9 cellular contexts compared by ENCODE assay signal in the genomic region with DNA sequence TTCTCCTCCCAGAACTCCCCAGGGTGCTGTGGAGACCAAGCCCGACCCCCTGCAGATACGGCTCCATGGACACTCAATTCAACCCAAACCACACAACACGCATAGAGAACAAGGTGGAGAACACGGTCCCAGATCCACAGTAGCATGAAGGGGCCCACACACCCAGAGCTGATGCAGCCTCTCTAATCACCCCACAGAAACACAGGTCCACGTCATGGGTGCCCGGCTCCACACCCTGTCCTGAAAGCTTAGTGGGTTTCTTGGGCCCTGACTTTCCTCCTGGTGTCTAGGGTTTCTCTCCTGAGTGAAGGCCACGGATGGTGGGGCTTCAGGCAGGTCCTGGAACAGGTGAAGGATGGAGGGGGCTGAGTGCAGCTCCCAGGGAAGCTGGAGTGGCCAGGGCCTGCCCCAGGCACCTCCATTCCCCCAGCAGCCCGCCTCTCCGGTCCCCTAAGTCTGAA. TPM values are rescaled to one million over a fixed set of nuclear protein-coding genes. Genes with fewer than 3 reads are reported as not detected.
DNase-seq lines count a peak whose midpoint lies in the region; ATAC-seq and TF ChIP-seq lines count a peak whose summit lies in the region.
"Had no signal": no experiment of that assay in that cellular context is flagged by ENCODE, and none has a peak within 500 bp of the region (broad histone marks: within the 10 kb centered on the region; RNA-seq: fewer than 3 reads in every experiment).

No MANE protein-coding gene starts in this region.

- H2AFZ ChIP-seq in IMR-90 (replicated peaks; ENCODE audit: low read length, poor library complexity) (peak overlapping the region; percentile 28), trophoblast cell (ENCODE audit: insufficient read depth, low read length, poor library complexity) (peak overlapping the region; percentile 11)

- H2BK12ac ChIP-seq in trophoblast cell (ENCODE audit: low read length), result no peak overlapping the region

- H3K4ac ChIP-seq in IMR-90 (ENCODE audit: low read depth, low read length), result no peak overlapping the region
- H3K4ac ChIP-seq in trophoblast cell (ENCODE audit: low read depth, low read length), result no peak overlapping the region

- peaks cover 20 to 36% (median 29%) of the 10 kb centered on the region in 4 donors for H3K4me1 Mint-ChIP-seq in CD4-positive, alpha-beta memory T cell

- H3K36me3 Mint-ChIP-seq in CD4-positive, alpha-beta memory T cell, result peaks cover 0 to 1% of the 10 kb centered on the region in 2 donors

- H2AK9ac ChIP-seq in IMR-90 (replicated peaks; ENCODE audit: low read depth, low read length, poor library complexity), result no peak overlapping the region

- H3K27ac ChIP-seq in CD4-positive, alpha-beta memory T cell (ENCODE audit: low read depth, low read length), result peak overlapping the region; percentile 57
- H3K27ac ChIP-seq in IMR-90 (ENCODE audit: insufficient read depth, low read length) (no peak overlapping the region), colonic mucosa (peak overlapping the region; percentile 46), trophoblast cell (ENCODE audit: low read depth, low read length) (no peak overlapping the region)

- no peak overlapping the region for H2BK15ac ChIP-seq in IMR-90 (ENCODE audit: low read depth, low read length)

- no peak for TF ChIP-seq POLR2A in IMR-90 (IDR thresholded peaks at IDR 0.05; ENCODE audit: low read depth, low read length)

- H2BK5ac ChIP-seq in IMR-90 (ENCODE audit: low read depth, low read length, poor library complexity, severe bottlenecking) (no peak overlapping the region), trophoblast cell (ENCODE audit: low read depth, low read length, poor library complexity) (no peak overlapping the region)

- WGBS in IMR-90 (ENCODE audit: extremely low coverage in 2 of 2, insufficient read length in 1 of 2), 2 experiments, result 100% methylated on average over 1 of the region's 9 CpGs; no CpG with 5 or more reads in 1 of the 2 experiments
- WGBS in trophoblast cell (ENCODE audit: extremely low coverage, insufficient coverage, insufficient read length), result no CpG with 5 or more reads among the region's 9 CpGs

- H4K20me1 ChIP-seq in IMR-90 (ENCODE audit: insufficient read depth, low read length), result no peaks in the 10 kb centered on the region

- no peak overlapping the region; a peak in 1 of 4 replicates for H4K8ac ChIP-seq in IMR-90 (ENCODE audit: low read depth in 2 of 2, low read length in 2 of 2)
- H4K8ac ChIP-seq in trophoblast cell (ENCODE audit: low read depth, low read length), result no peak overlapping the region

- no peak overlapping the region for H2BK20ac ChIP-seq in IMR-90 (ENCODE audit: low read depth, low read length)

- peaks cover 25% of the 10 kb centered on the region for H3K4me1 ChIP-seq in CD4-positive, alpha-beta memory T cell (ENCODE audit: insufficient read depth, low read length)
- peaks cover 5% of the 10 kb centered on the region; the same call in 1 of the 2 replicates for H3K4me1 ChIP-seq in IMR-90 (ENCODE audit: control insufficient read depth, insufficient read depth, low read length)
- H3K4me1 ChIP-seq in colonic mucosa, result peaks cover 16% of the 10 kb centered on the region
- H3K4me1 ChIP-seq in trophoblast cell (ENCODE audit: control insufficient read depth in 1 of 2, insufficient read depth in 2 of 2, low read length in 2 of 2), result peaks cover 5 to 17% of the 10 kb centered on the region in 2 experiments

- no peaks in the 10 kb centered on the region for H3K27me3 Mint-ChIP-seq in CD4-positive, alpha-beta memory T cell

- TF ChIP-seq RAD21 in IMR-90 (IDR thresholded peaks at IDR 0.05; ENCODE audit: low read length), result no peak

- H4K91ac ChIP-seq in IMR-90 (ENCODE audit: insufficient read depth, low read depth, low read length) (no peak overlapping the region), trophoblast cell (ENCODE audit: low read depth, low read length) (peak overlapping the region; percentile 59)

- POLR2A ChIA-PET in CD4-positive, alpha-beta memory T cell (lab: Charles Lee; ENCODE audit: partially characterized antibody), result interaction anchor here (1.8 to 2.6 kb wide), 2 partner anchors 43 to 91 kb away, joined by 5 to 13 read pairs; a partner anchor contains a TSS
- POLR2A ChIA-PET in IMR-90 (lab: Charles Lee; ENCODE audit: unreplicated experiment), result no interaction called here

- H3K9me1 ChIP-seq in IMR-90 (ENCODE audit: insufficient read depth, low read length), result no peaks in the 10 kb centered on the region

- dilution Hi-C loops in IMR-90 (cut with HindIII; ENCODE audit: low sequenced_read_pairs, unreplicated experiment), result no loop called here

- H3K36me3 ChIP-seq in CD4-positive, alpha-beta memory T cell (ENCODE audit: insufficient read depth, low read length), result no peaks in the 10 kb centered on the region
- H3K36me3 ChIP-seq in IMR-90 (ENCODE audit: control insufficient read depth, insufficient read depth, low read length), result no peaks in the 10 kb centered on the region
- no peaks in the 10 kb centered on the region for H3K36me3 ChIP-seq in colonic mucosa
- H3K36me3 ChIP-seq in trophoblast cell (ENCODE audit: control insufficient read depth in 1 of 2, insufficient read depth in 2 of 2, low read length in 2 of 2), result no peaks in the 10 kb centered on the region

- TF ChIP-seq CTCF in IMR-90 (conservative IDR thresholded peaks at IDR 0.05; ENCODE audit: low read depth, low read length) (no peak), colonic mucosa (IDR thresholded peaks at IDR 0.05) (no peak)

- CTCF ChIA-PET in CD4-positive, alpha-beta memory T cell (lab: Charles Lee; ENCODE audit: partially characterized antibody), result interaction anchor here (0.6 to 1.3 kb wide), 3 partner anchors 27 to 188 kb away, joined by 3 read pairs; no protein-coding TSS in a partner anchor
- CTCF ChIA-PET in IMR-90 (lab: Yijun Ruan, JAX), result no interaction called here

- peak overlapping the region; percentile 45 to 89 for H3K4me3 ChIP-seq in CD4-positive, alpha-beta memory T cell (ENCODE audit: low read length in 2 of 2)
- H3K4me3 ChIP-seq in IMR-90 (ENCODE audit: insufficient read depth, low read depth, low read length) (no peak overlapping the region), colonic mucosa (peak overlapping the region; percentile 11), trophoblast cell (ENCODE audit: low read depth, low read length) (no peak overlapping the region)

- no peak overlapping the region for H3K4me2 ChIP-seq in IMR-90 (ENCODE audit: low read depth, low read length)
- H3K4me2 ChIP-seq in trophoblast cell (ENCODE audit: low read length), result no peak overlapping the region

- H4K12ac ChIP-seq in trophoblast cell (ENCODE audit: low read depth, low read length), result no peak overlapping the region

- H3K9ac ChIP-seq in IMR-90 (ENCODE audit: low read depth, low read length), result no peak overlapping the region
- peak overlapping the region; percentile 4 to 12 for H3K9ac ChIP-seq in colonic mucosa (ENCODE audit: low read depth in 2 of 2, low read length in 2 of 2)
- H3K9ac ChIP-seq in trophoblast cell (ENCODE audit: low read length), result no peak overlapping the region

- no peak overlapping the region for H4K5ac ChIP-seq in IMR-90 (ENCODE audit: low read depth, low read length)

- H3K27ac Mint-ChIP-seq in CD4-positive, alpha-beta memory T cell, result peak overlapping the region; percentile 80 to 96 (median 93)

- H3K18ac ChIP-seq in IMR-90 (ENCODE audit: low read depth, low read length) (no peak overlapping the region), trophoblast cell (ENCODE audit: low read length) (no peak overlapping the region)

- H3K79me2 ChIP-seq in trophoblast cell (ENCODE audit: control insufficient read depth, insufficient read depth, low read length, poor library complexity), result no peaks in the 10 kb centered on the region

- H3K14ac ChIP-seq in IMR-90 (replicated peaks; ENCODE audit: low read depth, low read length) (no peak overlapping the region), trophoblast cell (ENCODE audit: low read length) (no peak overlapping the region)

- DNase-seq in CD4-positive, alpha-beta memory T cell, result no peak
- DNase-seq in IMR-90 (no peak), colonic mucosa (no peak), trophoblast cell (no peak), AG08395 (ENCODE audit: low spot score) (no peak)
- DNase-seq: retina had no signal

- H3K23ac ChIP-seq in IMR-90 (ENCODE audit: low read depth, low read length) (no peak overlapping the region), trophoblast cell (ENCODE audit: low read length) (no peak overlapping the region)

- no peaks in the 10 kb centered on the region for H3K27me3 ChIP-seq in CD4-positive, alpha-beta memory T cell (ENCODE audit: insufficient read depth, low read length)
- no peaks in the 10 kb centered on the region for H3K27me3 ChIP-seq in IMR-90 (ENCODE audit: control insufficient read depth, insufficient read depth, low read length)
- no peaks in the 10 kb centered on the region for H3K27me3 ChIP-seq in colonic mucosa
- H3K27me3 ChIP-seq in trophoblast cell (ENCODE audit: insufficient read depth, low read length), result no peaks in the 10 kb centered on the region

- intact Hi-C loops in CD4-positive, alpha-beta memory T cell (cut with micrococcal nuclease), result no loop called here
- intact Hi-C loops in IMR-90 (cut with micrococcal nuclease) (no loop called here), colonic mucosa (cut with DNase I) (no loop called here)

- in situ Hi-C loops in IMR-90 (cut with MboI; ENCODE audit: low sequenced_read_pairs), result no loop called here

- no TSS peak for BruUV-seq in IMR-90 (replicated peaks; lab: Mats Ljungman, UMichigan)

- H3K79me1 ChIP-seq in IMR-90 (ENCODE audit: low read depth in 1 of 2, low read length in 2 of 2) (no peaks in the 10 kb centered on the region), trophoblast cell (ENCODE audit: low read length) (peaks cover 5% of the 10 kb centered on the region)

- H2BK120ac ChIP-seq in IMR-90 (ENCODE audit: low read depth, low read length), result no peak overlapping the region
- H2BK120ac ChIP-seq in trophoblast cell (ENCODE audit: insufficient read depth, low read length, poor library complexity), result peak overlapping the region; percentile 54

- H2AK5ac ChIP-seq in IMR-90 (ENCODE audit: low read depth, low read length) (no peak overlapping the region), trophoblast cell (ENCODE audit: low read length) (no peak overlapping the region)

- ATAC-seq in IMR-90 (ENCODE audit: low read depth), result no peak
- ATAC-seq in HG03432 (IDR thresholded peaks at IDR 0.05; ENCODE audit: unreplicated experiment), result no peak
- ATAC-seq in HG03439 (IDR thresholded peaks at IDR 0.05; ENCODE audit: unreplicated experiment), result no peak
- ATAC-seq in HG02763 (IDR thresholded peaks at IDR 0.05; ENCODE audit: unreplicated experiment), result no peak

- no peaks in the 10 kb centered on the region for H3K9me3 ChIP-seq in CD4-positive, alpha-beta memory T cell (ENCODE audit: control insufficient read depth in 1 of 2, low read length in 2 of 2)
- no peaks in the 10 kb centered on the region for H3K9me3 ChIP-seq in IMR-90 (ENCODE audit: control insufficient read depth, insufficient read depth, low read length)
- H3K9me3 ChIP-seq in colonic mucosa, result no peaks in the 10 kb centered on the region
- no peaks in the 10 kb centered on the region for H3K9me3 ChIP-seq in trophoblast cell (ENCODE audit: insufficient read depth, low read depth, low read length)

- H3K9me3 Mint-ChIP-seq in CD4-positive, alpha-beta memory T cell, result no peaks in the 10 kb centered on the region

- H3K4me3 Mint-ChIP-seq in CD4-positive, alpha-beta memory T cell, result peak overlapping the region; percentile 82 to 94 (median 90)

- no peak overlapping the region for H3K56ac ChIP-seq in IMR-90 (ENCODE audit: extremely low read depth, insufficient read depth, low read length)

RNA-seq across cellular contexts. Expression of a gene that starts 1.5 kb away (rescaled TPM):
- total RNA-seq in CD4-positive, alpha-beta memory T cell, result not detected
- not detected for polyA plus RNA-seq in CD4-positive, alpha-beta memory T cell
- total RNA-seq in IMR-90 (2012; rRNA removed) (not detected in 2 replicates), colonic mucosa (1 to 10 TPM; 5.0 to 7.0 TPM)
- not detected in 2 replicates for polyA plus RNA-seq in IMR-90 (2012; rRNA removed)
- 0.08 TPM in 1 of 2 replicates, not detected in the other for polyA plus RNA-seq in IMR-90 (2012; cell fraction: cytosol; rRNA removed)
- 0.03 and 0.04 TPM in 2 replicates for polyA plus RNA-seq in IMR-90 (2012; cell fraction: nucleus; rRNA removed; ENCODE audit: low replicate concordance)
- 0.18 and 0.31 TPM in 2 replicates for polyA plus RNA-seq in trophoblast cell (2013)

RNA-seq across cellular contexts. Expression of a gene that starts 5.1 kb away (rescaled TPM):
- total RNA-seq in CD4-positive, alpha-beta memory T cell, result 1 to 10 TPM in 1 of 2 experiments, under 1 TPM in 1; 0.93 to 1.1 TPM
- 1 to 10 TPM in 1 of 2 donors, under 1 TPM in 1; 0.84 to 8.2 TPM for polyA plus RNA-seq in CD4-positive, alpha-beta memory T cell
- not detected in 2 replicates for total RNA-seq in IMR-90 (2012; rRNA removed)
- not detected in 2 replicates for polyA plus RNA-seq in IMR-90 (2012; rRNA removed)
- polyA plus RNA-seq in IMR-90 (2012; cell fraction: cytosol; rRNA removed), result not detected in 2 replicates
- 0.14 TPM in 1 of 2 replicates, not detected in the other for polyA plus RNA-seq in IMR-90 (2012; cell fraction: nucleus; rRNA removed; ENCODE audit: low replicate concordance)
- 10 to 100 TPM; 10.6 to 13.2 TPM for total RNA-seq in colonic mucosa
- 0.15 and 0.35 TPM in 2 replicates for polyA plus RNA-seq in trophoblast cell (2013)

RNA-seq across cellular contexts. Expression of a gene that starts 10.3 kb away (rescaled TPM):
- total RNA-seq in CD4-positive, alpha-beta memory T cell, result 1 to 10 TPM; 1.2 to 1.3 TPM
- polyA plus RNA-seq in CD4-positive, alpha-beta memory T cell, result under 1 TPM; 0.11 to 0.23 TPM
- total RNA-seq in IMR-90 (2012; rRNA removed) (under 0.01 TPM in 2 replicates), colonic mucosa (under 1 TPM; 0.48 to 0.96 TPM)
- polyA plus RNA-seq in IMR-90 (2012; rRNA removed), result 0.36 and 0.38 TPM in 2 replicates
- polyA plus RNA-seq in IMR-90 (2012; cell fraction: cytosol; rRNA removed), result 0.29 and 0.45 TPM in 2 replicates
- 1.4 and 1.9 TPM in 2 replicates for polyA plus RNA-seq in IMR-90 (2012; cell fraction: nucleus; rRNA removed; ENCODE audit: low replicate concordance)
- 2.4 and 2.7 TPM in 2 replicates for polyA plus RNA-seq in trophoblast cell (2013)

RNA-seq across cellular contexts. Expression of a gene that starts 19.3 kb away (rescaled TPM):
- 1 to 10 TPM; 5.6 to 7.5 TPM for total RNA-seq in CD4-positive, alpha-beta memory T cell
- polyA plus RNA-seq in CD4-positive, alpha-beta memory T cell, result 1 to 10 TPM; 4.2 to 5.6 TPM
- 4.3 and 4.4 TPM in 2 replicates for total RNA-seq in IMR-90 (2012; rRNA removed)
- polyA plus RNA-seq in IMR-90 (2012; rRNA removed), result 3.8 and 4.1 TPM in 2 replicates
- polyA plus RNA-seq in IMR-90 (2012; cell fraction: cytosol; rRNA removed), result 1.2 and 2.1 TPM in 2 replicates
- 1.9 and 5.1 TPM in 2 replicates for polyA plus RNA-seq in IMR-90 (2012; cell fraction: nucleus; rRNA removed; ENCODE audit: low replicate concordance)
- 1 to 10 TPM; 2.9 to 3.9 TPM for total RNA-seq in colonic mucosa
- polyA plus RNA-seq in trophoblast cell (2013), result 4.6 and 5.4 TPM in 2 replicates

RNA-seq across cellular contexts. Expression of a gene that starts 43.0 kb away (rescaled TPM):
- total RNA-seq in CD4-positive, alpha-beta memory T cell, result 100 to 1,000 TPM; 109 to 112 TPM
- 100 to 1,000 TPM; 309 to 503 TPM for polyA plus RNA-seq in CD4-positive, alpha-beta memory T cell
- total RNA-seq in IMR-90 (2012; rRNA removed), result 41.9 and 95.0 TPM in 2 replicates
- polyA plus RNA-seq in IMR-90 (2012; rRNA removed), result 48.8 and 59.5 TPM in 2 replicates
- polyA plus RNA-seq in IMR-90 (2012; cell fraction: cytosol; rRNA removed), result 11.6 and 15.5 TPM in 2 replicates
- 5.3 and 32.3 TPM in 2 replicates for polyA plus RNA-seq in IMR-90 (2012; cell fraction: nucleus; rRNA removed; ENCODE audit: low replicate concordance)
- total RNA-seq in colonic mucosa, result 10 to 100 TPM; 39.4 to 49.7 TPM
- polyA plus RNA-seq in trophoblast cell (2013), result 156 and 175 TPM in 2 replicates

Comparison
In these comparisons a context has a peak if more than half of its experiments do, and no peak if none do; other contexts are left out.
1. H3K27ac ChIP-seq: peak in CD4-positive, alpha-beta memory T cell (single experiment) and colonic mucosa (single experiment); none in IMR-90 (single experiment) and trophoblast cell (single experiment).
2. H3K4me3 ChIP-seq: peak in CD4-positive, alpha-beta memory T cell (2 of 2) and colonic mucosa (single experiment); none in IMR-90 (single experiment) and trophoblast cell (single experiment).
3. H3K9ac ChIP-seq: peak in colonic mucosa (2 of 2); none in IMR-90 (single experiment) and trophoblast cell (single experiment).
4. RNA of a gene that starts 5.1 kb away (total RNA-seq): 10.6 to 13.2 TPM in colonic mucosa; 0.93 to 1.1 TPM in CD4-positive, alpha-beta memory T cell and not detected in IMR-90; every median in the first group is over 4 times any median in the second.